Comparison of ENCODE assay signal across 8 cellular contexts in the genomic region with DNA sequence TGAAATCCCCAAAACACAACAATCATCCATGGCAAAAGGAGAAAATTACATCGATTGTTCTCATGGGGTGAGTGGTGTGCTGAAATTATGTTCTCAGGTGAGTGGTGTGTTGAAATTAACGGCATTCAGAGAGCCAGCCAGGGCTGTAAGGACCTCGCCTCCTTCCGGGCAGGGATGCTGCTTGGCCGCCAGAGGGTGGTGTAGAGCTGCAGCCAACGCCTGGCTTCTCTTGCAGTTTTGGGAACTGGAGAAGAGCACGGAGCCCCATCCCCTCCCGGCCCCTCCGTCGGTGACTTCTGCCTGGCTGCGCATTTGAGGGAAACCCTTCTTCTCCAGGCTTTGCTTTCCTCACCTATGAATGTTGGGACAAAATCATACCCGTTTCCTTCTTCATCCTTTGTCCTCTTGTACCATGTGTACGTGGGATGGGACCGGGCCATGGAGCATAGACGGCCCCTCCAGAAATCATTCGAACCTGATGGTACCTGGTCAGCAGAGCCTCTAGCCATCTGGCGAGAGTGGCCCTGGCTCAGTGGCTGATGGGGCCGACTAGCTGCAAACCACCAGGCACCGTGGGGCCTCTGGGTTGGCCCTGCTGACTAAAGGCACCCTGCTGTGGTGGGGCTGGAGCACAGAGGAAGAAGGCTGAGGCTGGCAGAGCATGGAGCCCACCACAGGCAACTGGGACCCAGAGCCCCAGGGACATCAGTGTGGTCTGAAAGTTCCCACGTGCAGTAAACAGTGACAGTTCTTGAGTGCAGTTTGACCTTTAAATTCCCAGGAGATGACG. TPM values are rescaled to one million over a fixed set of nuclear protein-coding genes. Genes with fewer than 3 reads are reported as not detected.
DNase-seq lines count a peak whose midpoint lies in the region; ATAC-seq and TF ChIP-seq lines count a peak whose summit lies in the region.

No MANE protein-coding gene starts in this region.

- H4K20me1 ChIP-seq in HCT116 (ENCODE audit: insufficient read depth), result no peaks in the 10 kb centered on the region

- peak; percentile 91 for ATAC-seq in HCT116
- peak; percentile 74 for ATAC-seq in memory B cell (ENCODE audit: low read depth)

- H3K27ac ChIP-seq in HCT116 (ENCODE audit: low read depth, low read length), result no peak overlapping the region

- no peak for TF ChIP-seq POLR2A in HCT116 (IDR thresholded peaks at IDR 0.05; ENCODE audit: borderline replicate concordance, extremely low read depth, insufficient read depth, insufficient read length)

- H3K4me1 ChIP-seq in HCT116 (ENCODE audit: control insufficient read depth in 1 of 2, insufficient read depth in 2 of 2, low read length in 2 of 2), result no peaks in the 10 kb centered on the region

- CTCF ChIA-PET in HCT116 (lab: Charles Lee), result interaction anchor here (0.9 to 4.4 kb wide), 7 partner anchors 24 to 449 kb away, joined by 3 to 35 read pairs (median 5); no protein-coding TSS in a partner anchor

- DNase-seq in GM06990 (ENCODE audit: extremely low read depth, insufficient read length) (no peak), HCT116 (ENCODE audit: low read depth, low spot score) (peak; percentile 27), NCI-H1694 (lab: John Stamatoyannopoulos, UW) (peak; percentile 22), ecto neural progenitor cell (ENCODE audit: low spot score) (peak; percentile 85), memory B cell (ENCODE audit: low spot score in 2 of 2) (peak; percentile 42 to 49), NCI-H774 (lab: John Stamatoyannopoulos, UW) (no peak)
- DNase-seq in activated CD4-positive, alpha-beta T cell treated with anti-CD3 and anti-CD28 coated beads, Interleukin-2, amount 10 ng/mL, durations not matched to agents 24 days and 14 days, result peak; percentile 87
- DNase-seq in stimulated activated CD8-positive, alpha-beta memory T cell treated with anti-CD3 and anti-CD28 coated beads, Interleukin-4, amount 100 ng/mL, for 48 hours, result peak; percentile 75

- no peak overlapping the region for H2AFZ ChIP-seq in HCT116 (ENCODE audit: low read depth, low read length, poor library complexity, severe bottlenecking)

- H3K9me2 ChIP-seq in HCT116 (ENCODE audit: insufficient read depth), result no peaks in the 10 kb centered on the region

- peaks cover 27% of the 10 kb centered on the region for H3K36me3 Mint-ChIP-seq in activated CD4-positive, alpha-beta T cell treated with anti-CD3 and anti-CD28 coated beads, Interleukin-2, amount 10 ng/mL, durations not matched to agents 24 days and 14 days (ENCODE audit: low read depth)
- H3K36me3 Mint-ChIP-seq in memory B cell, result peaks cover 13% of the 10 kb centered on the region

- no peak overlapping the region for H3K9ac ChIP-seq in HCT116 (ENCODE audit: low read length)

- no peaks in the 10 kb centered on the region for H3K27me3 Mint-ChIP-seq in activated CD4-positive, alpha-beta T cell treated with anti-CD3 and anti-CD28 coated beads, Interleukin-2, amount 10 ng/mL, durations not matched to agents 24 days and 14 days
- no peaks in the 10 kb centered on the region for H3K27me3 Mint-ChIP-seq in memory B cell

- H3K4me1 Mint-ChIP-seq in activated CD4-positive, alpha-beta T cell treated with anti-CD3 and anti-CD28 coated beads, Interleukin-2, amount 10 ng/mL, durations not matched to agents 24 days and 14 days, result no peaks in the 10 kb centered on the region
- H3K4me1 Mint-ChIP-seq in memory B cell, result peaks cover 3% of the 10 kb centered on the region

- no peak overlapping the region for H3K4me2 ChIP-seq in HCT116 (ENCODE audit: low read length)

- peaks cover 27% of the 10 kb centered on the region for H3K36me3 ChIP-seq in GM06990 (ENCODE audit: control insufficient read depth, insufficient read depth, low read length)
- H3K36me3 ChIP-seq in HCT116 (ENCODE audit: control insufficient read depth in 1 of 2, insufficient read depth in 2 of 2, low read length in 2 of 2), result peaks cover 7 to 23% of the 10 kb centered on the region in 2 experiments; a peak in 3 of 4 replicates

- no peaks in the 10 kb centered on the region for H3K9me3 Mint-ChIP-seq in activated CD4-positive, alpha-beta T cell treated with anti-CD3 and anti-CD28 coated beads, Interleukin-2, amount 10 ng/mL, durations not matched to agents 24 days and 14 days
- H3K9me3 Mint-ChIP-seq in memory B cell, result no peaks in the 10 kb centered on the region

- BruUV-seq in HCT116 (replicated peaks; lab: Mats Ljungman, UMichigan), result TSS peak; percentile 25

- H3K4me3 ChIP-seq in GM06990 (replicated peaks; ENCODE audit: low read depth, low read length) (no peak overlapping the region), HCT116 (replicated peaks in 1 of 2; ENCODE audit: low read depth in 1 of 2, low read length in 2 of 2) (no peak overlapping the region)

- RAD21 ChIA-PET in HCT116 (lab: Charles Lee; ENCODE audit: low non-redundant PET in 1 of 2, low total read pairs in 2 of 2, uncharacterized antibody in 2 of 2, unreplicated experiment in 2 of 2), result interaction anchor here (0.6 to 1.4 kb wide), 4 partner anchors 78 to 225 kb away, joined by 3 to 7 read pairs (median 4); no protein-coding TSS in a partner anchor

- H3K4me3 Mint-ChIP-seq in activated CD4-positive, alpha-beta T cell treated with anti-CD3 and anti-CD28 coated beads, Interleukin-2, amount 10 ng/mL, durations not matched to agents 24 days and 14 days, result no peak overlapping the region
- no peak overlapping the region for H3K4me3 Mint-ChIP-seq in memory B cell

- no peak overlapping the region for H3K27ac Mint-ChIP-seq in activated CD4-positive, alpha-beta T cell treated with anti-CD3 and anti-CD28 coated beads, Interleukin-2, amount 10 ng/mL, durations not matched to agents 24 days and 14 days
- H3K27ac Mint-ChIP-seq in memory B cell, result no peak overlapping the region

- POLR2A ChIA-PET in HCT116 (lab: Charles Lee), result no interaction called here

- H3K27me3 ChIP-seq in GM06990 (replicated peaks; ENCODE audit: control insufficient read depth, insufficient read depth, low read length) (no peaks in the 10 kb centered on the region), HCT116 (ENCODE audit: insufficient read depth, low read length) (no peaks in the 10 kb centered on the region)

- H3K9me3 ChIP-seq in HCT116 (ENCODE audit: control insufficient read depth in 1 of 2, insufficient read depth in 1 of 2, low read depth in 1 of 2, low read length in 2 of 2), result no peaks in the 10 kb centered on the region

- TF ChIP-seq CTCF in GM06990 (IDR thresholded peaks at IDR 0.05; ENCODE audit: insufficient read depth, low read length, poor library complexity, severe bottlenecking), result peak; percentile 97
- peak; percentile 91 to 96 (median 95) for TF ChIP-seq CTCF in HCT116 (IDR thresholded peaks at IDR 0.05 in 2 of 3, conservative IDR thresholded peaks at IDR 0.05 in 1 of 3; ENCODE audit: borderline replicate concordance in 1 of 3, insufficient read depth in 1 of 3, low read depth in 2 of 3, low read length in 2 of 3)

- peak; percentile 94 for TF ChIP-seq RAD21 in HCT116 (IDR thresholded peaks at IDR 0.05; ENCODE audit: low read depth)

- intact Hi-C loops in HCT116 (cut with micrococcal nuclease), result loop anchor here (1.0 to 10.0 kb wide), 3 partner anchors 78 to 446 kb away; no protein-coding TSS in a partner anchor
- intact Hi-C loops in activated CD4-positive, alpha-beta T cell treated with anti-CD3 and anti-CD28 coated beads, Interleukin-2, amount 10 ng/mL, durations not matched to agents 24 days and 14 days (cut with micrococcal nuclease), result loop anchor here (1.0 to 2.0 kb wide), 2 partner anchors 78 to 125 kb away; no protein-coding TSS in a partner anchor

- no peaks in the 10 kb centered on the region for H3K79me2 ChIP-seq in HCT116 (ENCODE audit: insufficient read depth, low read length)

TF ChIP-seq in HCT116, 20 proteins besides CTCF, POLR2A, EP300 and RAD21:
- TF ChIP-seq FOSL1 (IDR thresholded peaks at IDR 0.05; ENCODE audit: low read depth) (no peak), REST (IDR thresholded peaks at IDR 0.05; ENCODE audit: low read depth) (no peak)
- TF ChIP-seq, protein P1, sequence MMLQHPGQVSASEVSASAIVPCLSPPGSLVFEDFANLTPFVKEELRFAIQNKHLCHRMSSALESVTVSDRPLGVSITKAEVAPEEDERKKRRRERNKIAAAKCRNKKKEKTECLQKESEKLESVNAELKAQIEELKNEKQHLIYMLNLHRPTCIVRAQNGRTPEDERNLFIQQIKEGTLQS (IDR thresholded peaks at IDR 0.05), result no peak

RNA-seq across cellular contexts. Expression of gene TRMT44, which starts 28.4 kb away (rescaled TPM):
- total RNA-seq in HCT116 (2021; ENCODE audit: unreplicated experiment), result 25.8 TPM
- polyA plus RNA-seq in HCT116 (2012), result 8.2 and 10.2 TPM in 2 replicates
- 35.7 and 38.5 TPM in 2 replicates for total RNA-seq in activated CD4-positive, alpha-beta T cell treated with anti-CD3 and anti-CD28 coated beads, Interleukin-2, amount 10 ng/mL, durations not matched to agents 24 days and 14 days

RNA-seq across cellular contexts. Expression of gene ACOX3, which starts 28.4 kb away (rescaled TPM):
- 16.9 TPM for total RNA-seq in HCT116 (2021; ENCODE audit: unreplicated experiment)
- 14.0 and 14.6 TPM in 2 replicates for polyA plus RNA-seq in HCT116 (2012)
- total RNA-seq in activated CD4-positive, alpha-beta T cell treated with anti-CD3 and anti-CD28 coated beads, Interleukin-2, amount 10 ng/mL, durations not matched to agents 24 days and 14 days, result 20.5 and 23.0 TPM in 2 replicates

Comparison
In these comparisons a context has a peak if more than half of its experiments do, and no peak if none do; other contexts are left out.
1. DNase-seq: peak in HCT116 (single experiment), NCI-H1694 (single experiment), activated CD4-positive, alpha-beta T cell treated with anti-CD3 and anti-CD28 coated beads, Interleukin-2, amount 10 ng/mL, durations not matched to agents 24 days and 14 days (single experiment), ecto neural progenitor cell (single experiment), memory B cell (2 of 2) and stimulated activated CD8-positive, alpha-beta memory T cell treated with anti-CD3 and anti-CD28 coated beads, Interleukin-4, amount 100 ng/mL, for 48 hours (single experiment); none in GM06990 (single experiment) and NCI-H774 (single experiment).